8 cellular contexts compared by ENCODE assay signal in genomic region chr22:45008853-45009751, GRCh38. TPM values are rescaled to one million over a fixed set of nuclear protein-coding genes. Genes with fewer than 3 reads are reported as not detected.
DNase-seq lines count a peak whose midpoint lies in the region; ATAC-seq and TF ChIP-seq lines count a peak whose summit lies in the region.

No MANE protein-coding gene starts in this region.

- H3K4me1 Mint-ChIP-seq in neural crest cell, result peaks cover 34% of the 10 kb centered on the region

- H4K20me1 ChIP-seq in BLaER1, result peaks cover 47% of the 10 kb centered on the region

- H3K27me3 ChIP-seq in BLaER1 (peaks cover 65% of the 10 kb centered on the region), dorsolateral prefrontal cortex (peaks cover 0 to 22% (median 0%) of the 10 kb centered on the region in 45 donors)

- intact Hi-C loops in dorsolateral prefrontal cortex (cut with DNase I), result loop anchor here (5.0 to 10.0 kb wide), 3 partner anchors 86 to 193 kb away; partner anchors contain the start of gene NUP50 (in 1 of the 2)

- ATAC-seq in HG02678 (IDR thresholded peaks at IDR 0.05; ENCODE audit: unreplicated experiment) (no peak), HG03571 (IDR thresholded peaks at IDR 0.05; ENCODE audit: unreplicated experiment) (no peak), GM18909 (IDR thresholded peaks at IDR 0.05; ENCODE audit: poor library complexity, unreplicated experiment) (no peak), GM19324 (IDR thresholded peaks at IDR 0.05; ENCODE audit: low FRiP score, unreplicated experiment) (no peak)

- H3K9ac ChIP-seq in BLaER1, result peak overlapping the region; percentile 65

- H3K4me1 ChIP-seq in BLaER1, result peaks cover 7% of the 10 kb centered on the region; the same call in 1 of the 2 replicates

- H3K27ac Mint-ChIP-seq in neural crest cell (ENCODE audit: unreplicated experiment), result peak overlapping the region; percentile 75

- H3K36me3 Mint-ChIP-seq in neural crest cell (ENCODE audit: low read depth), result peaks cover 2% of the 10 kb centered on the region

- peak overlapping the region; percentile 93 for H3K4me3 Mint-ChIP-seq in neural crest cell

- no peaks in the 10 kb centered on the region for H3K9me3 Mint-ChIP-seq in neural crest cell

- no peak for TF ChIP-seq CTCF in dorsolateral prefrontal cortex (IDR thresholded peaks at IDR 0.05 in 54 of 56, conservative IDR thresholded peaks at IDR 0.05 in 2 of 56; ENCODE audit: low read depth in 1 of 56, partially characterized antibody in 56 of 56)
- TF ChIP-seq CTCF in neural crest cell (conservative IDR thresholded peaks at IDR 0.05), result no peak

- H3K36me3 ChIP-seq in BLaER1, result no peaks in the 10 kb centered on the region

- H3K27me3 Mint-ChIP-seq in neural crest cell (ENCODE audit: low read depth), result peaks cover 3% of the 10 kb centered on the region

- no peaks in the 10 kb centered on the region; the same call in 1 of the 2 replicates for H3K9me3 ChIP-seq in BLaER1

- H3K4me3 ChIP-seq in BLaER1 (peak overlapping the region; percentile 71), dorsolateral prefrontal cortex (peak overlapping the region; percentile 44 to 80 (median 67))

- DNase-seq in NCI-H146 treated with DMSO at 0.1 percent for 48 hours (lab: John Stamatoyannopoulos, UW; ENCODE audit: unreplicated experiment), result peak; percentile 8
- DNase-seq in dorsolateral prefrontal cortex, result no peak
- DNase-seq in neural crest cell (ENCODE audit: low read depth, low spot score), result peak; percentile 38

- peak overlapping the region; percentile 78 for H3K4me2 ChIP-seq in BLaER1

- 0 out of 2 replicates have a peak overlapping the region, but pooled peaks have one; percentile 30 for H3K27ac ChIP-seq in BLaER1
- H3K27ac ChIP-seq in dorsolateral prefrontal cortex, result peak overlapping the region in 51 of 59 donors; percentile 2 to 91 (median 71)

RNA-seq across cellular contexts. Expression of gene PHF21B, which starts 0.7 kb away (rescaled TPM):
- 10 to 100 TPM in 91 of 120 experiments, 1 to 10 TPM in 29; 5.0 to 39.2 (median 12.3) TPM for total RNA-seq in dorsolateral prefrontal cortex
- total RNA-seq in neural crest cell, result 36.5 and 40.4 TPM in 2 replicates

Comparison
In these comparisons a context has a peak if more than half of its experiments do, and no peak if none do; other contexts are left out.
1. DNase-seq: peak in NCI-H146 treated with DMSO at 0.1 percent for 48 hours (single experiment) and neural crest cell (single experiment); none in dorsolateral prefrontal cortex (0 of 10).